In the genomic region with DNA sequence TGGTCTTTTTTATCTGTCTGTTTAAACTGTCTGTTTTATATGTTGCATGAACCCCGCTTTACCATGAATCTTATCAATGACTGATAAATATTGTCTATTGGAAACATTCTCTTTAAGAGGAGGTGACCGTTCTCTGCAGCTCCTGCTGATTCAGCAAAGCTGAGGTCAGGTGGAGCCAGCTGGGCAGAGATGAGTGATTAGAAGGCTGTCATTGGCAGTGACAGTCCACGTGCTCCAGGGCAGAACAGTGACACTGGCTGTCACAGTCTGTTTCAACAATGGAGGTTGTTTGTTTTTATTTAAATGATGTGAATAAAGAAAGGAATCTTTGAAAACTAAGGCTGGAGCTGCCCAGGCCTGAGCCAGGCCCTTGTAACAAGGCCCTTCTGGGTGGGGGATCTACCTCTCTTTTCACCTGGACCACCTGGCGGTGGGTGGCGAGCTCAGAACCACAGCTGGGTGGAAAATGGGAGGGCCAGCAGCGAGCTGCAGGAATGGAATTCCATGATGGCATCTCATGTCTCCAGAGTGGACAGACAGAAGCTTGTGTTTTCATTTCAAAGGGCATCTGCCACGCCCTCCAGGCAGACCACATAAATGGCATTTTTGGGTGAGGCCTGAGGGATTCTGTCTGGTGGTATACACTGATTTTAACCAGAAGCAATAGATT, we compare ENCODE assay signal across 12 cellular contexts. TPM values are rescaled to one million over a fixed set of nuclear protein-coding genes. Genes with fewer than 3 reads are reported as not detected.
DNase-seq lines count a peak whose midpoint lies in the region; ATAC-seq lines count a peak whose summit lies in the region.
"Had no signal": no experiment of that assay in that cellular context is flagged by ENCODE, and none has a peak within 500 bp of the region (broad histone marks: within the 10 kb centered on the region; RNA-seq: fewer than 3 reads in every experiment).

No MANE protein-coding gene starts in this region.

- H3K36me3 ChIP-seq in SJSA1: peaks cover 3% of the 10 kb centered on the region
- H3K36me3 ChIP-seq: BLaER1, tibial nerve had no signal

- H3K27ac ChIP-seq in SJSA1: peak overlapping the region; percentile 46; the same call in 1 of the 2 replicates
- H3K27ac ChIP-seq: BLaER1, tibial nerve had no signal

- no peak overlapping the region for H3K4me3 ChIP-seq in SJSA1
- H3K4me3 ChIP-seq: BLaER1, GM12878, tibial nerve had no signal

- no peaks in the 10 kb centered on the region for H3K9me3 ChIP-seq in SJSA1 (replicated peaks)
- H3K9me3 ChIP-seq: BLaER1, tibial nerve had no signal

- no peaks in the 10 kb centered on the region for H3K27me3 ChIP-seq in SJSA1 (replicated peaks)
- H3K27me3 ChIP-seq: BLaER1, tibial nerve had no signal

- no peak for ATAC-seq in HG03135 (IDR thresholded peaks at IDR 0.05; ENCODE audit: unreplicated experiment)
- ATAC-seq: GM12878 had no signal

- DNase-seq in EL (peak; percentile 26), SJSA1 (ENCODE audit: low read depth in 1 of 2, low spot score in 2 of 2) (peak in 1 of 2 experiments; percentile 50), hypothalamus (lab: John Stamatoyannopoulos, UW) (peak in 26 of 51 donors; percentile 13 to 78 (median 51)), pons (ENCODE audit: low spot score) (peak; percentile 93), NCI-H774 (lab: John Stamatoyannopoulos, UW) (no peak), AML-193 (lab: John Stamatoyannopoulos, UW) (no peak)
- DNase-seq in stimulated activated CD4-positive, alpha-beta T cell treated with anti-CD3 and anti-CD28 coated beads, Interleukin-2, amount 100 ng/mL, for 48 hours: no peak
- DNase-seq: DMS79 treated with DMSO at 0.1 percent for 48 hours had no signal

- H3K4me1 ChIP-seq in SJSA1 (replicated peaks): peaks cover 25% of the 10 kb centered on the region

RNA-seq across cellular contexts. Expression of gene SYNJ2, which starts 12.6 kb away (rescaled TPM):
- 20.9 and 23.7 TPM in 2 replicates for total RNA-seq in SJSA1 (2014; rRNA removed; shearing (Covaris generic))

Comparison
In these comparisons a context has a peak if more than half of its experiments do, and no peak if none do; other contexts are left out.
1. DNase-seq: peak in EL (single experiment), hypothalamus (26 of 51) and pons (single experiment); none in stimulated activated CD4-positive, alpha-beta T cell treated with anti-CD3 and anti-CD28 coated beads, Interleukin-2, amount 100 ng/mL, for 48 hours (0 of 2), NCI-H774 (single experiment) and AML-193 (0 of 2).